Comparison of ENCODE assay signal across 1 cellular context in genomic region chr1:178679237-178679636, GRCh38.
TF ChIP-seq lines count a peak whose summit lies in the region.

No MANE protein-coding gene starts in this region.

TF ChIP-seq in GM23338, 12 proteins besides CTCF, POLR2A, EP300 and RAD21 (continued from another document):
- no peak for TF ChIP-seq ZNF462 (CRISPR knock-in tag; IDR thresholded peaks at IDR 0.05)
- TF ChIP-seq EZH2 (IDR thresholded peaks at IDR 0.05; ENCODE audit: low read depth, unreplicated experiment) = no peak
- no peak for TF ChIP-seq ZNF331 (CRISPR knock-in tag; IDR thresholded peaks at IDR 0.05; ENCODE audit: low read depth)
- TF ChIP-seq CREB1 (CRISPR knock-in tag; IDR thresholded peaks at IDR 0.05; ENCODE audit: low read depth) = no peak
- no peak for TF ChIP-seq NANOG (IDR thresholded peaks at IDR 0.05; ENCODE audit: borderline replicate concordance)
- TF ChIP-seq ETS1 (IDR thresholded peaks at IDR 0.05) = no peak
